Comparison of ENCODE assay signal across 18 cellular contexts in genomic region chr6:117395164-117395563, GRCh38. TPM values are rescaled to one million over a fixed set of nuclear protein-coding genes. Genes with fewer than 3 reads are reported as not detected.
DNase-seq lines count a peak whose midpoint lies in the region; ATAC-seq and TF ChIP-seq lines count a peak whose summit lies in the region.
"Had no signal": no experiment of that assay in that cellular context is flagged by ENCODE, and none has a peak within 500 bp of the region (broad histone marks: within the 10 kb centered on the region; RNA-seq: fewer than 3 reads in every experiment).

No MANE protein-coding gene starts in this region.

- H3K9ac ChIP-seq in liver (ENCODE audit: low read depth in 1 of 2, low read length in 2 of 2) = no peak overlapping the region
- H3K9ac ChIP-seq in skeletal muscle tissue (ENCODE audit: low read depth in 1 of 3, low read length in 3 of 3) = no peak overlapping the region

- WGBS in liver = 21% methylated on average over 1 of the region's 1 CpG

- H3K36me3 ChIP-seq in liver (ENCODE audit: control insufficient read depth in 4 of 4, insufficient read depth in 3 of 4, low read depth in 1 of 4, low read length in 3 of 4) = no peaks in the 10 kb centered on the region
- H3K36me3 ChIP-seq in skeletal muscle tissue (ENCODE audit: control insufficient read depth in 3 of 3, insufficient read depth in 3 of 3, low read length in 3 of 3) = no peaks in the 10 kb centered on the region

- intact Hi-C loops in Right ventricle myocardium inferior (cut with DNase I) (no loop called here), left cardiac atrium (cut with DNase I) (no loop called here), left ventricle myocardium superior (cut with micrococcal nuclease) (no loop called here)

- H3K36me3 Mint-ChIP-seq in activated naive CD8-positive, alpha-beta T cell treated with anti-CD3 and anti-CD28 coated beads for 36 hours = no peaks in the 10 kb centered on the region

- H3K4me1 ChIP-seq in liver (ENCODE audit: control insufficient read depth in 4 of 4, insufficient read depth in 4 of 4, low read length in 3 of 4) (peaks cover 11 to 42% (median 22%) of the 10 kb centered on the region in 4 donors), skeletal muscle tissue (ENCODE audit: control insufficient read depth in 3 of 3, insufficient read depth in 3 of 3, low read length in 3 of 3) (peaks cover 7 to 10% (median 9%) of the 10 kb centered on the region in 3 donors)

- H3K4me3 ChIP-seq in liver (ENCODE audit: low read depth in 1 of 3, low read length in 3 of 3) = no peak overlapping the region
- no peak overlapping the region for H3K4me3 ChIP-seq in skeletal muscle tissue (ENCODE audit: low read length in 3 of 3)
- H3K4me3 ChIP-seq: A549, GM23338 had no signal

- H3K9me3 Mint-ChIP-seq in activated naive CD8-positive, alpha-beta T cell treated with anti-CD3 and anti-CD28 coated beads for 36 hours = no peaks in the 10 kb centered on the region
- H3K9me3 Mint-ChIP-seq: CD4-positive, alpha-beta T cell; GM23338; HFFc6 had no signal

- ATAC-seq in Right ventricle myocardium inferior (peak; percentile 69), left cardiac atrium (no peak), left ventricle myocardium superior (peak; percentile 76)
- ATAC-seq: A549, GM23338, HCT116 had no signal

- TF ChIP-seq CTCF in liver (IDR thresholded peaks at IDR 0.05; ENCODE audit: low read depth, low read length, missing input control) = no peak

- H3K27me3 Mint-ChIP-seq in activated naive CD8-positive, alpha-beta T cell treated with anti-CD3 and anti-CD28 coated beads for 36 hours = peaks cover 12% of the 10 kb centered on the region

- H3K27ac Mint-ChIP-seq in activated naive CD8-positive, alpha-beta T cell treated with anti-CD3 and anti-CD28 coated beads for 36 hours = no peak overlapping the region
- H3K27ac Mint-ChIP-seq: CD4-positive, alpha-beta T cell; GM23338; HFFc6 had no signal

- no peaks in the 10 kb centered on the region for H3K4me1 Mint-ChIP-seq in activated naive CD8-positive, alpha-beta T cell treated with anti-CD3 and anti-CD28 coated beads for 36 hours
- H3K4me1 Mint-ChIP-seq: GM23338 had no signal

- no peak for TF ChIP-seq RAD21 in liver (IDR thresholded peaks at IDR 0.05)

- H3K27me3 ChIP-seq in liver (ENCODE audit: control insufficient read depth in 4 of 4, insufficient read depth in 4 of 4, low read length in 3 of 4) (no peaks in the 10 kb centered on the region), skeletal muscle tissue (ENCODE audit: control insufficient read depth in 3 of 3, insufficient read depth in 3 of 3, low read length in 3 of 3) (no peaks in the 10 kb centered on the region)

- H3K27ac ChIP-seq in liver (ENCODE audit: low read depth in 1 of 2, low read length in 2 of 2) (peak overlapping the region in 1 of 2 donors; percentile 27), skeletal muscle tissue (ENCODE audit: low read depth, low read length) (peak overlapping the region; percentile 9)
- H3K27ac ChIP-seq: 22Rv1, A549, C4-2B, HL-60 had no signal

- DNase-seq in Right ventricle myocardium inferior (ENCODE audit: missing footprints) (no peak), left cardiac atrium (no peak), left ventricle myocardium superior (no peak), NCI-H1048 (lab: John Stamatoyannopoulos, UW) (no peak), T-helper 2 cell (no peak)
- DNase-seq in activated naive CD8-positive, alpha-beta T cell treated with anti-CD3 and anti-CD28 coated beads for 36 hours = no peak
- DNase-seq: AML-193; Caco-2; CD4-positive, alpha-beta T cell; HFFc6 had no signal

- H3K9me3 ChIP-seq in liver (ENCODE audit: control insufficient read depth in 4 of 4, low read length in 3 of 4) (no peaks in the 10 kb centered on the region), skeletal muscle tissue (ENCODE audit: control insufficient read depth in 3 of 3, low read length in 3 of 3) (no peaks in the 10 kb centered on the region)
- H3K9me3 ChIP-seq: A549, Caco-2 had no signal

- no peak overlapping the region for H3K4me3 Mint-ChIP-seq in activated naive CD8-positive, alpha-beta T cell treated with anti-CD3 and anti-CD28 coated beads for 36 hours
- H3K4me3 Mint-ChIP-seq: CD4-positive, alpha-beta T cell; GM23338; HFFc6 had no signal

TF ChIP-seq in liver, 16 proteins besides CTCF, POLR2A, EP300 and RAD21:
- TF ChIP-seq GABPA (IDR thresholded peaks at IDR 0.05 in 1 of 2, conservative IDR thresholded peaks at IDR 0.05 in 1 of 2) (no peak), REST (IDR thresholded peaks at IDR 0.05) (no peak), JUND (IDR thresholded peaks at IDR 0.05) (peak in 1 of 2 donors; percentile 35), RXRA (IDR thresholded peaks at IDR 0.05) (peak; percentile 44 to 59), SP1 (IDR thresholded peaks at IDR 0.05) (peak; percentile 50), HNF4A (conservative IDR thresholded peaks at IDR 0.05) (peak; percentile 50 to 70), TAF1 (conservative IDR thresholded peaks at IDR 0.05) (no peak)

RNA-seq across cellular contexts. Expression of gene ROS1, which starts 30.6 kb away (rescaled TPM):
- 0.08 TPM for total RNA-seq in Right ventricle myocardium inferior
- total RNA-seq in left cardiac atrium = not detected
- total RNA-seq in left ventricle myocardium superior = 0.02 TPM
- total RNA-seq in liver = not detected
- under 1 TPM in 1 of 2 donors, not detected in 1; under 0.01 TPM for polyA plus RNA-seq in liver
- total RNA-seq in skeletal muscle tissue = under 0.01 TPM
- total RNA-seq in activated naive CD8-positive, alpha-beta T cell treated with anti-CD3 and anti-CD28 coated beads for 36 hours = not detected
- total RNA-seq: CD4-positive, alpha-beta T cell; GM23338 had no signal
- polyA plus RNA-seq: GM23338 had no signal

Comparison
In these comparisons a context has a peak if more than half of its experiments do, and no peak if none do; other contexts are left out.
1. ATAC-seq: peak in Right ventricle myocardium inferior (single experiment) and left ventricle myocardium superior (single experiment); none in left cardiac atrium (0 of 2).